Comparison of ENCODE assay signal across 25 cellular contexts in the genomic region with DNA sequence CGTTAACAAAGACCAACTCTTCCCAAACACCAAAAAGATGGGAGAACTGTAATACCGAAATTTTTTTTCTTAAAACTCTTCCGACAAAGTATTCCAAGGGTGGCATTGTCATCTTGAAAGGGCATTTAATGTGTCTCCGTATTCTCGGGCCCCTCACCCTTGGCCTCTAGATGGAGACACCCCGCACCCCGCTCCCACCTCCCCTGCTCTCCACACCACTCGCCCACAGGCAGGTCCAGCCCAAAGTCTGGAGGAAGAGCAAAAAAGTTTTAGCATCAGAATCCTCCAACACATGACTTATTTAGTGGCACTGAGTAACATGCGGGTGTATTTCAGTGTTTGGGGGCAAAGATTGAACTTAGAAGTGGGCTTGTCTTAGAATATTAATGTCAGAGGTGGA. TPM values are rescaled to one million over a fixed set of nuclear protein-coding genes. Genes with fewer than 3 reads are reported as not detected.
"Had no signal": no experiment of that assay in that cellular context is flagged by ENCODE, and none has a peak within 500 bp of the region (broad histone marks: within the 10 kb centered on the region; RNA-seq: fewer than 3 reads in every experiment).

No MANE protein-coding gene starts in this region.

- H3K9me3 ChIP-seq: MG63, SK-N-SH had no signal

- ATAC-seq: HepG2 had no signal

- DNase-seq: IMR-90, Karpas-422, KG1, MG63, NCI-H1092, NCI-H1105 treated with DMSO at 0.1 percent for 48 hours, NCI-H1417 treated with DMSO at 0.1 percent for 48 hours, NCI-H146, NCI-H1694 treated with DMSO at 0.1 percent for 48 hours, NCI-H2029, NCI-H2081 treated with DMSO at 0.1 percent for 48 hours, NCI-H2171, NCI-H226, NCI-H446, NCI-H510A, NCI-H524 treated with DMSO at 0.1 percent for 48 hours, NCI-H69, NCI-H774, Right ventricle myocardium superior, RPMI8226, SIG-M5, SK-N-SH had no signal

- H3K36me3 ChIP-seq: MG63 had no signal

- H3K4me3 ChIP-seq: MG63 had no signal

RNA-seq across cellular contexts. Expression of a gene that starts 20.7 kb away (rescaled TPM):
- total RNA-seq: HepG2, HT1080, IMR-90, Right ventricle myocardium superior, SK-MEL-5 had no signal
- polyA plus RNA-seq: HepG2, IMR-90, SK-N-SH had no signal
